Comparison of ENCODE assay signal across 17 cellular contexts in the genomic region with DNA sequence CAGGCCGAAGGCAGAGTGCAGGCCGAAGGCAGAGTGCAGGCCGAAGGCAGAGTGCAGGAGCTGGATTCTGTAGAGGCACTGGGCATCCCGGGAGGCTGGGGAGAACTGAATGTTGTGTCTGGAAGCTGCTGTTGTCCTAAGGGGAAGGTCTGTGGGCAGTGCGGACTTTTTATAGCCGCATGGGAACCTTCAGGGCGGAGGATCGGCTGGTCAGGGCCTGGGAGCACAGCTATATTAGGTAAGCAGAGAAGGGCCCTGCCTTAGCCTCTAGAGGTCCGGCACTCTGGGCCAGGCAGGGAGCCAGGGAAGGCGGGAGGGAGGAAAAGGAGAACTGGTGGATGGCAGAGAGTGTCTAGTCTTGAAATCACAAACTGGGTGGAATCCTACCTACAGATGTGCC. TPM values are rescaled to one million over a fixed set of nuclear protein-coding genes. Genes with fewer than 3 reads are reported as not detected.
DNase-seq lines count a peak whose midpoint lies in the region; ATAC-seq lines count a peak whose summit lies in the region.
"Had no signal": no experiment of that assay in that cellular context is flagged by ENCODE, and none has a peak within 500 bp of the region (broad histone marks: within the 10 kb centered on the region; RNA-seq: fewer than 3 reads in every experiment).

No MANE protein-coding gene starts in this region.

- H3K27me3 ChIP-seq in aorta (ENCODE audit: control insufficient read depth in 1 of 2, insufficient read depth in 2 of 2, low read length in 1 of 2), result no peaks in the 10 kb centered on the region

- peak overlapping the region; percentile 59 for H3K27ac Mint-ChIP-seq in dendritic cell treated with granulocyte-macrophage colony-stimulating factor and Interleukin-4, amounts not matched to agents 40 ng/mL and 50 ng/mL, for 4 days

- no peak overlapping the region for H3K4me3 ChIP-seq in aorta (ENCODE audit: low read length in 2 of 2)
- H3K4me3 ChIP-seq: spleen had no signal

- H3K9me3 Mint-ChIP-seq in dendritic cell treated with granulocyte-macrophage colony-stimulating factor and Interleukin-4, amounts not matched to agents 40 ng/mL and 50 ng/mL, for 4 days, result no peaks in the 10 kb centered on the region

- peak overlapping the region; percentile 40 to 89 for H3K27ac ChIP-seq in aorta (ENCODE audit: low read depth in 1 of 2, low read length in 2 of 2)
- H3K27ac ChIP-seq: parathyroid adenoma, spleen had no signal

- peaks cover 61% of the 10 kb centered on the region for H3K4me1 Mint-ChIP-seq in dendritic cell treated with granulocyte-macrophage colony-stimulating factor and Interleukin-4, amounts not matched to agents 40 ng/mL and 50 ng/mL, for 4 days (ENCODE audit: low read depth)

- H3K9me3 ChIP-seq in aorta (ENCODE audit: control insufficient read depth, low read length), result no peaks in the 10 kb centered on the region
- H3K9me3 ChIP-seq: spleen had no signal

- H3K4me3 Mint-ChIP-seq in dendritic cell treated with granulocyte-macrophage colony-stimulating factor and Interleukin-4, amounts not matched to agents 40 ng/mL and 50 ng/mL, for 4 days, result no peak overlapping the region

- H3K36me3 Mint-ChIP-seq in dendritic cell treated with granulocyte-macrophage colony-stimulating factor and Interleukin-4, amounts not matched to agents 40 ng/mL and 50 ng/mL, for 4 days (ENCODE audit: low read depth), result no peaks in the 10 kb centered on the region

- peak; percentile 86 for DNase-seq in left ventricle myocardium superior
- no peak for DNase-seq in sciatic nerve (ENCODE audit: low spot score)
- peak; percentile 85 to 92 for DNase-seq in aorta
- no peak for DNase-seq in activated effector memory CD4-positive, alpha-beta T cell treated with anti-CD3 and anti-CD28 coated beads, Interleukin-2, amount 50 U/mL, for 16 hours
- no peak for DNase-seq in NCI-H2196 treated with DMSO at 0.1 percent for 48 hours (lab: John Stamatoyannopoulos, UW; ENCODE audit: unreplicated experiment)
- no peak for DNase-seq in activated naive CD4-positive, alpha-beta T cell (lab: John Stamatoyannopoulos, UW)
- DNase-seq: activated CD4-positive, alpha-beta T cell treated with anti-CD3 and anti-CD28 coated beads for 1 hour; COR-L47; hippocampal formation; islet precursor cell; NCI-H1930; NCI-H446; spleen; stimulated activated CD8-positive, alpha-beta memory T cell treated with anti-CD3 and anti-CD28 coated beads, Interleukin-4, amount 100 ng/mL, for 48 hours had no signal

- ATAC-seq in left ventricle myocardium superior (peak; percentile 92), sciatic nerve (peak; percentile 41), aorta (ENCODE audit: low FRiP score) (peak; percentile 86)

- peaks cover 10% of the 10 kb centered on the region for H3K27me3 Mint-ChIP-seq in dendritic cell treated with granulocyte-macrophage colony-stimulating factor and Interleukin-4, amounts not matched to agents 40 ng/mL and 50 ng/mL, for 4 days

- H3K4me1 ChIP-seq in aorta (ENCODE audit: control insufficient read depth in 1 of 2, insufficient read depth in 2 of 2, low read length in 2 of 2), result no peaks in the 10 kb centered on the region
- H3K4me1 ChIP-seq: parathyroid adenoma had no signal

- 12 to 16% methylated on average over 10 of the region's 10 CpGs for WGBS in aorta, 2 donors

- intact Hi-C loops in dendritic cell treated with granulocyte-macrophage colony-stimulating factor and Interleukin-4, amounts not matched to agents 40 ng/mL and 50 ng/mL, for 4 days (cut with micrococcal nuclease), result no loop called here
- intact Hi-C loops in left ventricle myocardium superior (cut with micrococcal nuclease) (loop anchor here (5.0 kb wide), 1 partner anchor 72 kb away; the partner anchor contains the start of gene POP5), sciatic nerve (cut with DNase I) (no loop called here), aorta (cut with DNase I) (loop anchor here in 1 of 2 donors (2.0 kb wide), 1 partner anchor 32 kb away; the partner anchor contains the start of gene MLEC)

- no peaks in the 10 kb centered on the region for H3K36me3 ChIP-seq in aorta (ENCODE audit: control insufficient read depth in 1 of 2, insufficient read depth in 2 of 2, low read length in 1 of 2)
- H3K36me3 ChIP-seq: spleen had no signal

RNA-seq across cellular contexts. Expression of gene CABP1, which starts 14.2 kb away (rescaled TPM):
- 8.0 TPM for total RNA-seq in left ventricle myocardium superior
- 2.3 TPM for total RNA-seq in sciatic nerve
- 1 to 10 TPM; 1.7 to 3.0 TPM for total RNA-seq in aorta
- 1 to 10 TPM in 1 of 2 donors, not detected in 1; 1.7 TPM for polyA plus RNA-seq in aorta
- total RNA-seq: lung microvascular endothelial cell had no signal

RNA-seq across cellular contexts. Expression of gene MLEC, which starts 32.3 kb away (rescaled TPM):
- 130 TPM for total RNA-seq in left ventricle myocardium superior
- 86.9 TPM for total RNA-seq in sciatic nerve
- 10 to 100 TPM; 67.4 to 92.0 TPM for total RNA-seq in aorta
- polyA plus RNA-seq in aorta, result 10 to 100 TPM; 19.7 to 27.7 TPM

RNA-seq across cellular contexts. Expression of gene UNC119B, which starts 55.6 kb away (rescaled TPM):
- 13.2 TPM for total RNA-seq in left ventricle myocardium superior
- total RNA-seq in sciatic nerve, result 22.9 TPM
- 10 to 100 TPM; 18.6 to 24.4 TPM for total RNA-seq in aorta
- 10 to 100 TPM; 13.6 to 15.9 TPM for polyA plus RNA-seq in aorta

Comparison
In these comparisons a context has a peak if more than half of its experiments do, and no peak if none do; other contexts are left out.
1. ATAC-seq: peak in every context shown above with its lines; median percentile 92 in left ventricle myocardium superior; 86 in aorta; 41 in sciatic nerve.
2. DNase-seq: peak in left ventricle myocardium superior (single experiment) and aorta (2 of 2); none in sciatic nerve (single experiment), activated effector memory CD4-positive, alpha-beta T cell treated with anti-CD3 and anti-CD28 coated beads, Interleukin-2, amount 50 U/mL, for 16 hours (single experiment), NCI-H2196 treated with DMSO at 0.1 percent for 48 hours (single experiment) and activated naive CD4-positive, alpha-beta T cell (0 of 4).